15 cellular contexts compared by ENCODE assay signal in the genomic region with DNA sequence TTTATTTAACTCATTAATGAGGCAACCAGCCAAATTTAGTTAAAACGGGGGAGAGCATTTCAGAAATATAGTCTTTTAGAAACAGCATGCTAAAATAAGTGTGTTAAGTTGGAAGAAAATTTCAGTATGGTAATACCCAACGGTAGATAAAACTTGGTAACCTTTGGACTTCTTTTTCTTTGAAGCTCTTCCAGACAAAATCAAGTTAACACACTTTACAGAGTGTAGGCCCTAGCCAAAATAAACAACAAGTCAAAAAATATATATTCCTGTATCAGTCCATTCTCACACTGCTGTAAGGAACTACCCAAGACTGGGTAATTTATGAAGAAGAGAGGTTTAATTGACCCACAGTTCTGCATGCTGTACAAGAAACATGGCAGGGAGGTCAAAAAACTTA.
DNase-seq lines count a peak whose midpoint lies in the region; ATAC-seq, FAIRE-seq and TF ChIP-seq lines count a peak whose summit lies in the region.
"Had no signal": no experiment of that assay in that cellular context is flagged by ENCODE, and none has a peak within 500 bp of the region (broad histone marks: within the 10 kb centered on the region; RNA-seq: fewer than 3 reads in every experiment).

No MANE protein-coding gene starts in this region.

- no peaks in the 10 kb centered on the region for H3K79me2 ChIP-seq in H1 (ENCODE audit: control insufficient read depth in 1 of 2, insufficient read depth in 2 of 2, low read length in 2 of 2)

- no peak overlapping the region for H2BK5ac ChIP-seq in H1 (ENCODE audit: low read depth, low read length)

- peak overlapping the region in 2 of 3 experiments; percentile 4 to 20 for H3K27ac Mint-ChIP-seq in nephron
- H3K27ac Mint-ChIP-seq: H9 had no signal

- TF ChIP-seq CTCF in H1 (IDR thresholded peaks at IDR 0.05; ENCODE audit: control extremely low read depth in 1 of 3, insufficient read depth in 1 of 3, low read depth in 1 of 3, low read length in 3 of 3) (no peak), nephron (IDR thresholded peaks at IDR 0.05; ENCODE audit: unreplicated experiment in 3 of 3) (no peak)

- no peak overlapping the region for H2BK12ac ChIP-seq in H1 (ENCODE audit: low read depth, low read length)

- CTCF ChIA-PET in H1 (lab: Charles Lee; ENCODE audit: partially characterized antibody), result no interaction called here

- H3K4me3 ChIP-seq in H1 (ENCODE audit: extremely low read depth in 1 of 4, insufficient read depth in 2 of 4, low read depth in 3 of 4, low read length in 4 of 4), result no peak overlapping the region

- no peaks in the 10 kb centered on the region for H3K27me3 ChIP-seq in H1 (replicated peaks in 1 of 4; ENCODE audit: control insufficient read depth in 3 of 4, extremely low read depth in 1 of 4, insufficient read depth in 3 of 4, low read length in 3 of 4)

- no peak for TF ChIP-seq POLR2A in H1 (IDR thresholded peaks at IDR 0.05; ENCODE audit: control extremely low read depth in 1 of 2, low read depth in 2 of 2, low read length in 2 of 2)
- no peak for TF ChIP-seq POLR2A in GM18505 (IDR thresholded peaks at IDR 0.05; ENCODE audit: borderline replicate concordance, extremely low read depth, insufficient read depth, insufficient read length)

- no peaks in the 10 kb centered on the region for H3K4me1 Mint-ChIP-seq in nephron
- H3K4me1 Mint-ChIP-seq: CD4-positive, alpha-beta memory T cell; H9 had no signal

- DNase-seq in H1 (ENCODE audit: low read depth in 1 of 2, low spot score in 2 of 2) (no peak), left lobe of liver (ENCODE audit: low spot score) (no peak)
- DNase-seq: C1 segment of cervical spinal cord; Calu3; CD4-positive, alpha-beta memory T cell; COR-L47; DMS53; DMS79 treated with DMSO at 0.1 percent for 48 hours; GF-D8; H9 had no signal

- no peak for FAIRE-seq in H1 (lab: Jason Lieb, UNC)

- peaks cover 20% of the 10 kb centered on the region for H3K9me3 Mint-ChIP-seq in nephron

- H3K9me3 ChIP-seq in H1 (ENCODE audit: insufficient read depth in 2 of 2, low read depth in 1 of 2, low read length in 1 of 2), result peaks cover 8 to 14% of the 10 kb centered on the region in 2 experiments; a peak in 3 of 4 replicates

- TF ChIP-seq EP300 in H1 (IDR thresholded peaks at IDR 0.05; ENCODE audit: borderline replicate concordance in 1 of 2, low read depth in 2 of 2, low read length in 2 of 2), result no peak

- no peak for TF ChIP-seq RAD21 in H1 (IDR thresholded peaks at IDR 0.05 in 1 of 2, conservative IDR thresholded peaks at IDR 0.05 in 1 of 2; ENCODE audit: low read depth in 2 of 2, low read length in 2 of 2)

- H4K8ac ChIP-seq in H1 (ENCODE audit: extremely low read depth, insufficient read depth, low read length), result no peak overlapping the region

- no peaks in the 10 kb centered on the region for H3K36me3 Mint-ChIP-seq in nephron (ENCODE audit: low read depth)

- H2BK20ac ChIP-seq in H1 (ENCODE audit: low read length), result no peak overlapping the region; the same call in 1 of the 2 replicates

- H3K4me2 ChIP-seq in H1 (ENCODE audit: insufficient read depth in 1 of 2, low read depth in 2 of 2, low read length in 2 of 2), result no peak overlapping the region

- no peaks in the 10 kb centered on the region for H4K20me1 ChIP-seq in H1 (replicated peaks in 1 of 2; ENCODE audit: control insufficient read depth in 1 of 2, insufficient read depth in 2 of 2, low read length in 2 of 2)

- POLR2A ChIA-PET in H1 (lab: Charles Lee; ENCODE audit: partially characterized antibody), result no interaction called here

- H3K9ac ChIP-seq in H1 (replicated peaks in 1 of 4; ENCODE audit: extremely low read depth in 1 of 4, low read depth in 3 of 4, low read length in 3 of 4), result no peak overlapping the region

- H3K14ac ChIP-seq in H1 (ENCODE audit: insufficient read length), result no peak overlapping the region

- H3K4me3 Mint-ChIP-seq in nephron, result no peak overlapping the region
- H3K4me3 Mint-ChIP-seq: CD4-positive, alpha-beta memory T cell; H9 had no signal

- H3K27me3 Mint-ChIP-seq in nephron (ENCODE audit: low read depth), result peaks cover 4% of the 10 kb centered on the region

- 63% methylated on average over 2 of the region's 2 CpGs; no CpG with 5 or more reads in 1 of the 2 experiments for WGBS in H1 (ENCODE audit: extremely low coverage in 1 of 2, insufficient coverage in 1 of 2, insufficient read length in 1 of 2, insufficient replicate concordance in 2 of 2, low coverage in 1 of 2, low lambda C conversion rate in 2 of 2, missing lambda C conversion rate in 1 of 2), 2 experiments

- no peak overlapping the region for H3K56ac ChIP-seq in H1 (replicated peaks; ENCODE audit: insufficient read length, low read depth, low read length)

- H3K27ac ChIP-seq in H1 (ENCODE audit: low read depth, low read length), result no peak overlapping the region

- 0 out of 8 replicates have a peak, but pooled peaks cover 0 to 2% (median 0%) of the 10 kb centered on the region in 4 experiments for H3K36me3 ChIP-seq in H1 (ENCODE audit: control insufficient read depth in 2 of 4, insufficient read depth in 4 of 4, low read length in 3 of 4)

- H4K91ac ChIP-seq in H1 (replicated peaks; ENCODE audit: insufficient read length, low read length), result no peak overlapping the region

- no peak overlapping the region for H2BK15ac ChIP-seq in H1 (ENCODE audit: low read length)

- H3K79me1 ChIP-seq in H1 (ENCODE audit: low read depth, low read length), result no peaks in the 10 kb centered on the region

- no peak overlapping the region for H3K4ac ChIP-seq in H1 (replicated peaks; ENCODE audit: insufficient read length, low read depth, low read length)

- H3K23ac ChIP-seq in H1 (ENCODE audit: insufficient read length), result no peak overlapping the region

- no peaks in the 10 kb centered on the region for H3K23me2 ChIP-seq in H1 (ENCODE audit: low read depth, low read length)

- 0 out of 2 replicates have a peak overlapping the region, but pooled peaks have one; percentile 21 for H2AFZ ChIP-seq in H1 (ENCODE audit: low read length)

- no peak overlapping the region for H2AK5ac ChIP-seq in H1 (ENCODE audit: low read depth, low read length)

- H3K4me1 ChIP-seq in H1 (replicated peaks in 1 of 4; ENCODE audit: control insufficient read depth in 3 of 4, insufficient read depth in 4 of 4, low read length in 3 of 4), result no peaks in the 10 kb centered on the region

- H3K18ac ChIP-seq in H1 (ENCODE audit: extremely low read depth, low read length), result no peak overlapping the region

- no peak overlapping the region for H4K5ac ChIP-seq in H1 (ENCODE audit: insufficient read length, low read depth, low read length)

- ATAC-seq in left lobe of liver, result peak; percentile 52
- ATAC-seq in HG02885 (IDR thresholded peaks at IDR 0.05; ENCODE audit: poor library complexity, unreplicated experiment), result no peak
- no peak for ATAC-seq in HG02884 (IDR thresholded peaks at IDR 0.05; ENCODE audit: unreplicated experiment)
- ATAC-seq in GM18505 (IDR thresholded peaks at IDR 0.05; ENCODE audit: unreplicated experiment), result no peak
- ATAC-seq: HCT116 had no signal

- no peak overlapping the region for H2BK120ac ChIP-seq in H1 (replicated peaks; ENCODE audit: low read depth, low read length)

TF ChIP-seq in H1, 55 proteins besides CTCF, POLR2A, EP300 and RAD21:
- TF ChIP-seq NRF1 (IDR thresholded peaks at IDR 0.05; ENCODE audit: low read depth, low read length) (no peak), JUND (IDR thresholded peaks at IDR 0.05; ENCODE audit: low read length) (no peak), TBP (IDR thresholded peaks at IDR 0.05; ENCODE audit: low read depth, low read length) (no peak), CEBPB (IDR thresholded peaks at IDR 0.05; ENCODE audit: low read depth, low read length) (no peak), HDAC2 (IDR thresholded peaks at IDR 0.05; ENCODE audit: borderline replicate concordance in 1 of 2, low read depth in 2 of 2, low read length in 2 of 2) (no peak), BCL11A (IDR thresholded peaks at IDR 0.05; ENCODE audit: low read depth in 2 of 2, low read length in 2 of 2) (no peak), PHF8 (conservative IDR thresholded peaks at IDR 0.05; ENCODE audit: low read depth, low read length) (no peak), KDM4A (IDR thresholded peaks at IDR 0.05; ENCODE audit: low read depth, low read length, severe bottlenecking) (no peak), EZH2 (IDR thresholded peaks at IDR 0.05; ENCODE audit: low read depth, low read length, severe bottlenecking) (no peak), CBX8 (IDR thresholded peaks at IDR 0.05; ENCODE audit: borderline replicate concordance, low read depth, low read length) (no peak)
- TF ChIP-seq, protein P1, sequence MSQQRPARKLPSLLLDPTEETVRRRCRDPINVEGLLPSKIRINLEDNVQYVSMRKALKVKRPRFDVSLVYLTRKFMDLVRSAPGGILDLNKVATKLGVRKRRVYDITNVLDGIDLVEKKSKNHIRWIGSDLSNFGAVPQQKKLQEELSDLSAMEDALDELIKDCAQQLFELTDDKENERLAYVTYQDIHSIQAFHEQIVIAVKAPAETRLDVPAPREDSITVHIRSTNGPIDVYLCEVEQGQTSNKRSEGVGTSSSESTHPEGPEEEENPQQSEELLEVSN (IDR thresholded peaks at IDR 0.05), result no peak
